25 cellular contexts compared by ENCODE assay signal in the genomic region with DNA sequence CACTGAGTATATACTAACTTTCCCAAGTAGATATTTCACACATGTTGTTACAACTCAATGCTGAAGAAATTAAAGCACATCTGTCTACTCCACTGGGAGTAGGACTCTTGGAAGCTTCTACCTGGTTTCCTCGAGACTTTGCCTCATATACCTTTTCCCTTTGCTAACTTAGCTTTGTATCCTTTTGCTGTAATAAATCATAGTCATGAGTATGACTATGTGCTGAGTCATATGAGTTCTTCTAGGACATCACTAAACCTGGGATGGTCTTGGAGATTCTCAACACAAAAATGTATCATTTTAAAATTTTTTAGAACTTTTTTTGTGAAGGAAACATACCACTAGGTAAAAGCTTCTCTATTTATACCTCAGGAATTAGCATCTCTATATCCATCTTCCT. TPM values are rescaled to one million over a fixed set of nuclear protein-coding genes. Genes with fewer than 3 reads are reported as not detected.
A peak's percentile ranks its signal among the peaks of the same experiment; 100 is the strongest.
DNase-seq lines count a peak whose midpoint lies in the region; ATAC-seq, FAIRE-seq and TF ChIP-seq lines count a peak whose summit lies in the region.
"Had no signal": no experiment of that assay in that cellular context is flagged by ENCODE, and none has a peak within 500 bp of the region (broad histone marks: within the 10 kb centered on the region; RNA-seq: fewer than 3 reads in every experiment).

No MANE protein-coding gene starts in this region.

- no peaks in the 10 kb centered on the region for H3K9me1 ChIP-seq in keratinocyte (ENCODE audit: control insufficient read depth, extremely low read depth, insufficient read depth, low read length)

- H3K79me2 ChIP-seq in keratinocyte (ENCODE audit: control insufficient read depth, insufficient read depth, low read length), result no peaks in the 10 kb centered on the region

- H3K27ac ChIP-seq in keratinocyte (ENCODE audit: control insufficient read depth, insufficient read depth, low read length), result peak overlapping the region; percentile 48
- H3K27ac ChIP-seq: pancreas, PC-9, vagina had no signal

- FAIRE-seq in keratinocyte (lab: Jason Lieb, UNC), result peak; percentile 74
- FAIRE-seq: GM12878, pancreas had no signal

- in situ Hi-C loops in astrocyte of the spinal cord (cut with HindIII; ENCODE audit: low sequenced_read_pairs), result no loop called here

- dilution Hi-C loops in keratinocyte (cut with MboI; ENCODE audit: extremely low pct_ligation_motif_present, low sequenced_read_pairs), result no loop called here

- H3K27me3 ChIP-seq in keratinocyte (ENCODE audit: control insufficient read depth, extremely low read depth, insufficient read depth, low read length), result no peaks in the 10 kb centered on the region
- H3K27me3 ChIP-seq: pancreas, vagina had no signal

- H3K9ac ChIP-seq in keratinocyte (ENCODE audit: control insufficient read depth, extremely low read depth, insufficient read depth, low read length), result no peak overlapping the region

- no peak overlapping the region for H2AFZ ChIP-seq in keratinocyte (ENCODE audit: control insufficient read depth, low read length)
- H2AFZ ChIP-seq: PC-9 had no signal

- DNase-seq in ELR (ENCODE audit: low read depth) (peak; percentile 79), M059J (ENCODE audit: low read depth) (peak; percentile 1), astrocyte of the spinal cord (ENCODE audit: low read depth, low spot score) (peak; percentile 15), keratinocyte (ENCODE audit: low read depth, low spot score) (peak; percentile 4), islet precursor cell (no peak), omental fat pad (ENCODE audit: low spot score) (no peak)
- no peak for DNase-seq in stimulated activated CD4-positive, alpha-beta T cell treated with anti-CD3 and anti-CD28 coated beads, Interleukin-1b, Interleukin-23, amount 100 ng/mL, for 48 hours
- DNase-seq: activated naive CD4-positive, alpha-beta T cell treated with Interleukin-2 at 50 U/mL for 16 hours; activated T-cell treated with anti-CD3 and anti-CD28 coated beads, Interleukin-2, amount 50 U/mL, for 4 hours; DMS 273 treated with DMSO at 0.1 percent for 48 hours; erythroblast; H7; left colon; natural killer cell; NCI-H1417; NCI-H748 treated with DMSO at 0.1 percent for 48 hours; pancreas; PC-9; T1000 had no signal

- H3K4me3 ChIP-seq in astrocyte of the spinal cord (ENCODE audit: low read depth, low read length) (no peak overlapping the region), keratinocyte (ENCODE audit: control insufficient read depth in 2 of 3, extremely low read depth in 1 of 3, insufficient read depth in 2 of 3, low read depth in 1 of 3, low read length in 3 of 3) (no peak overlapping the region)
- H3K4me3 ChIP-seq: GM12878, pancreas, PC-9, vagina had no signal

- ATAC-seq in HG03469 (IDR thresholded peaks at IDR 0.05; ENCODE audit: unreplicated experiment) (no peak), omental fat pad (ENCODE audit: low FRiP score) (no peak)
- ATAC-seq: activated CD4-positive, CD25-positive, alpha-beta regulatory T cell treated with anti-CD3 and anti-CD28 coated beads, Interleukin-2, amount 50 U/mL, for 24 hours; activated T-cell treated with anti-CD3 and anti-CD28 coated beads, Interleukin-2, amount 50 U/mL, for 4 hours; GM12878; left colon; natural killer cell; sciatic nerve; stimulated activated memory B cell treated with anti-CD40 and anti-IgM and Interleukin-4, amounts not matched to agents 10 μg/mL and 1 μg/mL and 100 μg/mL, for 72 hours had no signal

- H3K4me2 ChIP-seq in keratinocyte (ENCODE audit: control insufficient read depth, extremely low read depth, insufficient read depth, low read depth, low read length), result peak overlapping the region; percentile 42
- H3K4me2 ChIP-seq: PC-9 had no signal

- TF ChIP-seq CTCF in astrocyte of the spinal cord (IDR thresholded peaks at IDR 0.05; ENCODE audit: low read depth, low read length), result no peak
- no peak for TF ChIP-seq CTCF in keratinocyte (optimal IDR thresholded peaks at IDR 0.05 in 1 of 3, IDR thresholded peaks at IDR 0.05 in 1 of 3, conservative IDR thresholded peaks at IDR 0.05 in 1 of 3; ENCODE audit: extremely low read depth in 1 of 3, insufficient read depth in 2 of 3, low read length in 3 of 3)
- TF ChIP-seq CTCF in omental fat pad (IDR thresholded peaks at IDR 0.05), result no peak

- H4K20me1 ChIP-seq in keratinocyte (ENCODE audit: control insufficient read depth, extremely low read depth, insufficient read depth, low read length), result no peaks in the 10 kb centered on the region

- peaks cover 0 to 2% of the 10 kb centered on the region in 2 experiments for H3K36me3 ChIP-seq in keratinocyte (ENCODE audit: control insufficient read depth in 2 of 2, extremely low read depth in 1 of 2, insufficient read depth in 2 of 2, low read length in 2 of 2)

- H3K4me1 ChIP-seq in keratinocyte (ENCODE audit: control insufficient read depth, extremely low read depth, insufficient read depth, low read length), result peaks cover 17% of the 10 kb centered on the region
- H3K4me1 ChIP-seq: pancreas, vagina had no signal

- no peaks in the 10 kb centered on the region for H3K9me3 ChIP-seq in keratinocyte (ENCODE audit: control insufficient read depth, low read depth, low read length)
- H3K9me3 ChIP-seq: pancreas, vagina had no signal

RNA-seq across cellular contexts. Expression of gene ABCA5, which starts 39.8 kb away (rescaled TPM):
- total RNA-seq in M059J (2014; rRNA removed; shearing (Covaris generic)), result 0.05 TPM in 1 of 2 replicates, not detected in the other
- polyA plus RNA-seq in keratinocyte, result 5.4 to 11.1 TPM (median 9.4 TPM) in 3 replicates
- 30.2 TPM for polyA plus RNA-seq in keratinocyte (2011; ENCODE audit: low read depth)
- 1.4 and 2.8 TPM in 2 replicates for polyA plus RNA-seq in keratinocyte (2011; cell fraction: cytosol; rRNA removed)
- 18.6 and 31.7 TPM in 2 replicates for polyA plus RNA-seq in keratinocyte (2011; cell fraction: nucleus; rRNA removed)
- 5.2 and 15.1 TPM in 2 replicates for polyA plus RNA-seq in keratinocyte (2012; ENCODE audit: low replicate concordance)
- polyA minus RNA-seq in keratinocyte, result 2.0 to 19.5 TPM (median 11.9 TPM) in 3 replicates
- polyA minus RNA-seq in keratinocyte (2011; cell fraction: cytosol; rRNA and poly(A)+ RNA removed), result 1.2 TPM
- 19.1 and 41.3 TPM in 2 replicates for polyA minus RNA-seq in keratinocyte (2011; cell fraction: nucleus; rRNA and poly(A)+ RNA removed)
- 10 to 100 TPM; 32.9 to 61.6 (median 49.2) TPM for total RNA-seq in omental fat pad

RNA-seq across cellular contexts. Expression of gene ABCA10, which starts 58.5 kb away (rescaled TPM):
- total RNA-seq in M059J (2014; rRNA removed; shearing (Covaris generic)), result not detected in 2 replicates
- polyA plus RNA-seq in keratinocyte, result 0.14 to 0.99 TPM (median 0.46 TPM) in 3 replicates
- polyA plus RNA-seq in keratinocyte (2011; ENCODE audit: low read depth), result 5.5 TPM
- 0.09 and 0.12 TPM in 2 replicates for polyA plus RNA-seq in keratinocyte (2011; cell fraction: cytosol; rRNA removed)
- 2.7 and 2.8 TPM in 2 replicates for polyA plus RNA-seq in keratinocyte (2011; cell fraction: nucleus; rRNA removed)
- polyA plus RNA-seq in keratinocyte (2012; ENCODE audit: low replicate concordance), result 0.17 and 2.1 TPM in 2 replicates
- polyA minus RNA-seq in keratinocyte, result 1.6 to 3.3 TPM in 2 of 3 replicates, not detected in the other
- polyA minus RNA-seq in keratinocyte (2011; cell fraction: cytosol; rRNA and poly(A)+ RNA removed), result not detected
- polyA minus RNA-seq in keratinocyte (2011; cell fraction: nucleus; rRNA and poly(A)+ RNA removed), result 2.1 and 7.1 TPM in 2 replicates
- total RNA-seq in omental fat pad, result 10 to 100 TPM in 3 of 4 donors, 1 to 10 TPM in 1; 2.5 to 86.1 (median 22.0) TPM
- total RNA-seq: H7, PC-9 had no signal

Comparison
In these comparisons a context has a peak if more than half of its experiments do, and no peak if none do; other contexts are left out.
1. DNase-seq: peak in ELR (single experiment), M059J (single experiment), astrocyte of the spinal cord (single experiment) and keratinocyte (single experiment); none in islet precursor cell (single experiment), omental fat pad (single experiment) and stimulated activated CD4-positive, alpha-beta T cell treated with anti-CD3 and anti-CD28 coated beads, Interleukin-1b, Interleukin-23, amount 100 ng/mL, for 48 hours (single experiment).
2. RNA of gene ABCA5, which starts 39.8 kb away (total RNA-seq): 32.9 to 61.6 TPM in omental fat pad; 0.05 TPM in M059J; every median in the first group is over 10 times any median in the second.